19 cellular contexts compared by ENCODE assay signal in genomic region chr16:9438991-9439390, GRCh38.
DNase-seq lines count a peak whose midpoint lies in the region; FAIRE-seq and TF ChIP-seq lines count a peak whose summit lies in the region.
"Had no signal": no experiment of that assay in that cellular context is flagged by ENCODE, and none has a peak within 500 bp of the region (broad histone marks: within the 10 kb centered on the region; RNA-seq: fewer than 3 reads in every experiment).

No MANE protein-coding gene starts in this region.

- H2AFZ ChIP-seq in H1 (ENCODE audit: low read length): no peak overlapping the region
- H2AFZ ChIP-seq: GM23338 had no signal

- H2BK5ac ChIP-seq in H1 (ENCODE audit: low read depth, low read length): no peak overlapping the region

- H3K9ac ChIP-seq in H1 (replicated peaks in 1 of 4; ENCODE audit: extremely low read depth in 1 of 4, low read depth in 3 of 4, low read length in 3 of 4): no peak overlapping the region

- no peaks in the 10 kb centered on the region for H3K9me3 ChIP-seq in H1 (ENCODE audit: insufficient read depth in 2 of 2, low read depth in 1 of 2, low read length in 1 of 2)
- H3K9me3 ChIP-seq: A549, Caco-2 had no signal

- no peaks in the 10 kb centered on the region for H3K79me2 ChIP-seq in H1 (ENCODE audit: control insufficient read depth in 1 of 2, insufficient read depth in 2 of 2, low read length in 2 of 2)

- TF ChIP-seq POLR2A in H1 (IDR thresholded peaks at IDR 0.05; ENCODE audit: control extremely low read depth in 1 of 2, low read depth in 2 of 2, low read length in 2 of 2): no peak

- no peak overlapping the region for H3K4me3 ChIP-seq in H1 (ENCODE audit: extremely low read depth in 1 of 4, insufficient read depth in 2 of 4, low read depth in 3 of 4, low read length in 4 of 4)
- H3K4me3 ChIP-seq in kidney epithelial cell (ENCODE audit: low read depth, low read length): no peak overlapping the region
- H3K4me3 ChIP-seq: A549, GM23338 had no signal

- H3K23ac ChIP-seq in H1 (ENCODE audit: insufficient read length): no peak overlapping the region

- no peak overlapping the region for H3K14ac ChIP-seq in H1 (ENCODE audit: insufficient read length)

- no peak overlapping the region for H3K4me3 Mint-ChIP-seq in activated naive CD8-positive, alpha-beta T cell treated with anti-CD3 and anti-CD28 coated beads for 36 hours
- H3K4me3 Mint-ChIP-seq: CD4-positive, alpha-beta T cell; GM23338 had no signal

- no peaks in the 10 kb centered on the region for H4K20me1 ChIP-seq in H1 (replicated peaks in 1 of 2; ENCODE audit: control insufficient read depth in 1 of 2, insufficient read depth in 2 of 2, low read length in 2 of 2)

- FAIRE-seq in H1 (lab: Jason Lieb, UNC): no peak
- FAIRE-seq: A549, G401.6 had no signal

- peaks cover 6 to 14% (median 9%) of the 10 kb centered on the region in 4 experiments; a peak in 5 of 7 replicates for H3K4me1 ChIP-seq in H1 (replicated peaks in 1 of 4; ENCODE audit: control insufficient read depth in 3 of 4, insufficient read depth in 4 of 4, low read length in 3 of 4)
- H3K4me1 ChIP-seq: A549, Caco-2 had no signal

- H4K5ac ChIP-seq in H1 (ENCODE audit: insufficient read length, low read depth, low read length): no peak overlapping the region

- TF ChIP-seq EP300 in H1 (IDR thresholded peaks at IDR 0.05; ENCODE audit: borderline replicate concordance in 1 of 2, low read depth in 2 of 2, low read length in 2 of 2): no peak

- no peak overlapping the region for H3K27ac ChIP-seq in H1 (ENCODE audit: low read depth, low read length)
- H3K27ac ChIP-seq: 22Rv1, A549, C4-2B, HL-60 had no signal

- TF ChIP-seq RAD21 in H1 (IDR thresholded peaks at IDR 0.05 in 1 of 2, conservative IDR thresholded peaks at IDR 0.05 in 1 of 2; ENCODE audit: low read depth in 2 of 2, low read length in 2 of 2): no peak

- no peaks in the 10 kb centered on the region for H3K79me1 ChIP-seq in H1 (ENCODE audit: low read depth, low read length)

- POLR2A ChIA-PET in H1 (lab: Charles Lee; ENCODE audit: partially characterized antibody): no interaction called here

- no peak overlapping the region for H2BK120ac ChIP-seq in H1 (replicated peaks; ENCODE audit: low read depth, low read length)

- CTCF ChIA-PET in H1 (lab: Charles Lee; ENCODE audit: partially characterized antibody): interaction anchor here (1.4 kb wide), 1 partner anchor 183 kb away, joined by 3 read pairs; no protein-coding TSS in a partner anchor

- H3K23me2 ChIP-seq in H1 (ENCODE audit: low read depth, low read length): no peaks in the 10 kb centered on the region

- no peak overlapping the region for H2AK5ac ChIP-seq in H1 (ENCODE audit: low read depth, low read length)

- H3K36me3 Mint-ChIP-seq in activated naive CD8-positive, alpha-beta T cell treated with anti-CD3 and anti-CD28 coated beads for 36 hours: no peaks in the 10 kb centered on the region

- no peak overlapping the region for H2BK12ac ChIP-seq in H1 (ENCODE audit: low read depth, low read length)

- H3K4me1 Mint-ChIP-seq in activated naive CD8-positive, alpha-beta T cell treated with anti-CD3 and anti-CD28 coated beads for 36 hours: no peaks in the 10 kb centered on the region

- H2BK15ac ChIP-seq in H1 (ENCODE audit: low read length): no peak overlapping the region

- no peaks in the 10 kb centered on the region for H3K36me3 ChIP-seq in H1 (ENCODE audit: control insufficient read depth in 2 of 4, insufficient read depth in 4 of 4, low read length in 3 of 4)
- no peaks in the 10 kb centered on the region for H3K36me3 ChIP-seq in kidney epithelial cell (ENCODE audit: control insufficient read depth, insufficient read depth, low read length)

- no peak overlapping the region for H3K56ac ChIP-seq in H1 (replicated peaks; ENCODE audit: insufficient read length, low read depth, low read length)

- H3K27me3 Mint-ChIP-seq in activated naive CD8-positive, alpha-beta T cell treated with anti-CD3 and anti-CD28 coated beads for 36 hours: peaks cover 20% of the 10 kb centered on the region
- H3K27me3 Mint-ChIP-seq: CD4-positive, alpha-beta T cell had no signal

- DNase-seq in DMS53 (lab: John Stamatoyannopoulos, UW): peak; percentile 2
- no peak for DNase-seq in DMS53 treated with DMSO at 0.1 percent for 48 hours (lab: John Stamatoyannopoulos, UW; ENCODE audit: unreplicated experiment)
- no peak for DNase-seq in H1 (ENCODE audit: low read depth in 1 of 2, low spot score in 2 of 2)
- DNase-seq in kidney epithelial cell (ENCODE audit: low read depth): peak; percentile 50
- DNase-seq in inferior parietal cortex (ENCODE audit: extremely low spot score): no peak
- DNase-seq in GM10266 (ENCODE audit: extremely low spot score): no peak
- DNase-seq in activated naive CD8-positive, alpha-beta T cell treated with anti-CD3 and anti-CD28 coated beads for 36 hours: no peak
- DNase-seq: AML-193; Caco-2; CD4-positive, alpha-beta T cell; DMS153; DND-41; H7 had no signal

- 85% methylated on average over 1 of the region's 1 CpG; no CpG with 5 or more reads in 1 of the 2 experiments for WGBS in H1 (ENCODE audit: extremely low coverage in 1 of 2, insufficient coverage in 1 of 2, insufficient read length in 1 of 2, insufficient replicate concordance in 2 of 2, low coverage in 1 of 2, low lambda C conversion rate in 2 of 2, missing lambda C conversion rate in 1 of 2), 2 experiments

- H3K27ac Mint-ChIP-seq in activated naive CD8-positive, alpha-beta T cell treated with anti-CD3 and anti-CD28 coated beads for 36 hours: no peak overlapping the region
- H3K27ac Mint-ChIP-seq: CD4-positive, alpha-beta T cell; GM23338 had no signal

- TF ChIP-seq CTCF in H1 (IDR thresholded peaks at IDR 0.05; ENCODE audit: control extremely low read depth in 1 of 3, insufficient read depth in 1 of 3, low read depth in 1 of 3, low read length in 3 of 3) (no peak), kidney epithelial cell (IDR thresholded peaks at IDR 0.05; ENCODE audit: insufficient read depth, low read length, poor library complexity, severe bottlenecking) (no peak), GM10266 (IDR thresholded peaks at IDR 0.05; ENCODE audit: control insufficient read depth, insufficient read depth, low read depth, missing control alignments) (no peak)

- no peak overlapping the region for H3K18ac ChIP-seq in H1 (ENCODE audit: extremely low read depth, low read length)

- H3K27me3 ChIP-seq in H1 (replicated peaks in 1 of 4; ENCODE audit: control insufficient read depth in 3 of 4, extremely low read depth in 1 of 4, insufficient read depth in 3 of 4, low read length in 3 of 4) (no peaks in the 10 kb centered on the region), kidney epithelial cell (ENCODE audit: control insufficient read depth, insufficient read depth, low read length) (no peaks in the 10 kb centered on the region)

- no peak overlapping the region for H3K4me2 ChIP-seq in H1 (ENCODE audit: insufficient read depth in 1 of 2, low read depth in 2 of 2, low read length in 2 of 2)
- H3K4me2 ChIP-seq: A549, GM23338 had no signal

- no peak overlapping the region for H4K8ac ChIP-seq in H1 (ENCODE audit: extremely low read depth, insufficient read depth, low read length)

- no peak overlapping the region for H3K4ac ChIP-seq in H1 (replicated peaks; ENCODE audit: insufficient read length, low read depth, low read length)

- no peak overlapping the region for H4K91ac ChIP-seq in H1 (replicated peaks; ENCODE audit: insufficient read length, low read length)

- 0 out of 2 replicates have a peak overlapping the region, but pooled peaks have one; percentile 43 for H2BK20ac ChIP-seq in H1 (ENCODE audit: low read length)

- peaks cover 4% of the 10 kb centered on the region for H3K9me3 Mint-ChIP-seq in activated naive CD8-positive, alpha-beta T cell treated with anti-CD3 and anti-CD28 coated beads for 36 hours

TF ChIP-seq in H1, 55 proteins besides CTCF, POLR2A, EP300 and RAD21:
- no peak for TF ChIP-seq POU5F1 (IDR thresholded peaks at IDR 0.05; ENCODE audit: low read depth, low read length)
- no peak for TF ChIP-seq POLR2AphosphoS5 (IDR thresholded peaks at IDR 0.05; ENCODE audit: low read depth, low read length)
- no peak for TF ChIP-seq JUND (IDR thresholded peaks at IDR 0.05; ENCODE audit: low read length)
- TF ChIP-seq CBX5 (IDR thresholded peaks at IDR 0.05; ENCODE audit: low read depth, low read length): no peak
- TF ChIP-seq KDM4A (IDR thresholded peaks at IDR 0.05; ENCODE audit: low read depth, low read length, severe bottlenecking): no peak
- TF ChIP-seq FOSL1 (IDR thresholded peaks at IDR 0.05; ENCODE audit: insufficient read depth, low read depth, low read length): no peak
- no peak for TF ChIP-seq SP2 (IDR thresholded peaks at IDR 0.05; ENCODE audit: low read length)
- no peak for TF ChIP-seq CBX8 (IDR thresholded peaks at IDR 0.05; ENCODE audit: borderline replicate concordance, low read depth, low read length)
- TF ChIP-seq PHF8 (conservative IDR thresholded peaks at IDR 0.05; ENCODE audit: low read depth, low read length): no peak
- TF ChIP-seq SIN3A (conservative IDR thresholded peaks at IDR 0.05 in 1 of 2, IDR thresholded peaks at IDR 0.05 in 1 of 2; ENCODE audit: low read depth in 1 of 2, low read length in 2 of 2): no peak
- no peak for TF ChIP-seq RFX5 (IDR thresholded peaks at IDR 0.05; ENCODE audit: borderline replicate concordance, low read depth, low read length)
- TF ChIP-seq HDAC2 (IDR thresholded peaks at IDR 0.05; ENCODE audit: borderline replicate concordance in 1 of 2, low read depth in 2 of 2, low read length in 2 of 2): no peak
- TF ChIP-seq KDM5A (IDR thresholded peaks at IDR 0.05; ENCODE audit: low read length): no peak
- no peak for TF ChIP-seq BCL11A (IDR thresholded peaks at IDR 0.05; ENCODE audit: low read depth in 2 of 2, low read length in 2 of 2)
- no peak for TF ChIP-seq EZH2 (IDR thresholded peaks at IDR 0.05; ENCODE audit: low read depth, low read length, severe bottlenecking)

Comparison
In these comparisons a context has a peak if more than half of its experiments do, and no peak if none do; other contexts are left out.
1. DNase-seq: peak in DMS53 (single experiment) and kidney epithelial cell (single experiment); none in DMS53 treated with DMSO at 0.1 percent for 48 hours (single experiment), H1 (0 of 2), inferior parietal cortex (single experiment), GM10266 (single experiment) and activated naive CD8-positive, alpha-beta T cell treated with anti-CD3 and anti-CD28 coated beads for 36 hours (single experiment).